Comparison of ENCODE assay signal across 17 cellular contexts in the genomic region with DNA sequence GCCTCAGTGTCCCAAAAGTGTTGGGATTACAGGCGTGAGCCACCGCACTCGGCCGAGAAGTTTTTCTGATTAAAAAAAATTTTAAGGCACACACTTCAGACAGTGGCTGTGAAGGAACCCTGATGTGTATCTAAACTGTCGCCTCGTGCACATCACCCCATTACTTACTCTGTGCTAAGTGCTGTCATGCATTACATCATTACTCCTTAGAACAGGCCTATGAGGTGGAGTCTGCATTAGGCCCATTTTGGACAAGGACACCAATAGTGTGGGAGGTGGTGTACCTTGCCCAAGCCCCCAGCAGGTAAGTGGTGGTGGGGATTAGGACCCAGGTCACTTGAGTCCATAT. TPM values are rescaled to one million over a fixed set of nuclear protein-coding genes. Genes with fewer than 3 reads are reported as not detected.
DNase-seq lines count a peak whose midpoint lies in the region; ATAC-seq and TF ChIP-seq lines count a peak whose summit lies in the region.
"Had no signal": no experiment of that assay in that cellular context is flagged by ENCODE, and none has a peak within 500 bp of the region (broad histone marks: within the 10 kb centered on the region; RNA-seq: fewer than 3 reads in every experiment).

No MANE protein-coding gene starts in this region.

- H3K9me3 ChIP-seq in CD4-positive, alpha-beta memory T cell (ENCODE audit: control insufficient read depth in 1 of 2, low read length in 2 of 2), result no peaks in the 10 kb centered on the region
- H3K9me3 ChIP-seq in mammary epithelial cell (replicated peaks; ENCODE audit: insufficient read depth, low read length), result no peaks in the 10 kb centered on the region
- H3K9me3 ChIP-seq: adrenal gland, BE2C, esophagus squamous epithelium had no signal

- peaks cover 34 to 71% (median 47%) of the 10 kb centered on the region in 4 donors for H3K4me1 Mint-ChIP-seq in CD4-positive, alpha-beta memory T cell
- H3K4me1 Mint-ChIP-seq in IgD-negative memory B cell (peaks cover 20 to 35% (median 26%) of the 10 kb centered on the region in 3 donors), nephron (peaks cover 21% of the 10 kb centered on the region)

- no peak for ATAC-seq in HG03442 (IDR thresholded peaks at IDR 0.05; ENCODE audit: unreplicated experiment)

- no peaks in the 10 kb centered on the region for H3K36me3 ChIP-seq in CD4-positive, alpha-beta memory T cell (ENCODE audit: insufficient read depth, low read length)
- H3K36me3 ChIP-seq in mammary epithelial cell (ENCODE audit: insufficient read depth, low read length), result no peaks in the 10 kb centered on the region
- H3K36me3 ChIP-seq: adrenal gland, BE2C, esophagus squamous epithelium had no signal

- H3K27me3 Mint-ChIP-seq in CD4-positive, alpha-beta memory T cell, result no peaks in the 10 kb centered on the region
- H3K27me3 Mint-ChIP-seq in IgD-negative memory B cell (no peaks in the 10 kb centered on the region), nephron (ENCODE audit: low read depth) (peaks cover 17% of the 10 kb centered on the region)
- H3K27me3 Mint-ChIP-seq: activated CD4-positive, alpha-beta T cell treated with anti-CD3 and anti-CD28 coated beads, Interleukin-2, amount 10 ng/mL, durations not matched to agents 7 days and 5 days had no signal

- CTCF ChIA-PET in CD4-positive, alpha-beta memory T cell (lab: Charles Lee; ENCODE audit: partially characterized antibody), result interaction anchor here (2.1 to 3.4 kb wide), 2 partner anchors 11 to 98 kb away, joined by 14 to 33 read pairs; a partner anchor contains a TSS
- CTCF ChIA-PET in mammary epithelial cell (lab: Charles Lee; ENCODE audit: low non-redundant PET), result no interaction called here

- in situ Hi-C loops in mammary epithelial cell (cut with MboI; ENCODE audit: low sequenced_read_pairs in 2 of 2), result no loop called here

- H3K27ac Mint-ChIP-seq in CD4-positive, alpha-beta memory T cell, result peak overlapping the region; percentile 19 to 97 (median 89)
- H3K27ac Mint-ChIP-seq in IgD-negative memory B cell (peak overlapping the region in 2 of 3 donors; percentile 76 to 99), nephron (no peak overlapping the region)

- peaks cover 0 to 5% of the 10 kb centered on the region in 2 donors for H3K36me3 Mint-ChIP-seq in CD4-positive, alpha-beta memory T cell
- H3K36me3 Mint-ChIP-seq in IgD-negative memory B cell (no peaks in the 10 kb centered on the region), nephron (ENCODE audit: low read depth) (no peaks in the 10 kb centered on the region)

- POLR2A ChIA-PET in CD4-positive, alpha-beta memory T cell (lab: Charles Lee; ENCODE audit: partially characterized antibody), result interaction anchor here (20.1 kb wide), 1 partner anchor 15 kb away, joined by 533 read pairs; a partner anchor contains a TSS

- no peak overlapping the region for H3K4me3 ChIP-seq in CD4-positive, alpha-beta memory T cell (ENCODE audit: low read length in 2 of 2)
- no peak overlapping the region for H3K4me3 ChIP-seq in mammary epithelial cell (replicated peaks in 1 of 3; ENCODE audit: insufficient read depth in 1 of 3, low read depth in 2 of 3, low read length in 3 of 3)
- H3K4me3 ChIP-seq: adrenal gland, esophagus squamous epithelium, skin epidermis had no signal

- H3K4me3 Mint-ChIP-seq in CD4-positive, alpha-beta memory T cell, result peak overlapping the region in 6 of 8 donors; percentile 4 to 93 (median 27)
- H3K4me3 Mint-ChIP-seq in IgD-negative memory B cell, result peak overlapping the region in 1 of 4 donors; percentile 99
- peak overlapping the region; percentile 76 to 93 (median 83) for H3K4me3 Mint-ChIP-seq in nephron

- dilution Hi-C loops in mammary epithelial cell (cut with HindIII; ENCODE audit: low sequenced_read_pairs), result no loop called here

- no peaks in the 10 kb centered on the region for H3K79me2 ChIP-seq in mammary epithelial cell (ENCODE audit: insufficient read depth, low read length)

- H3K9ac ChIP-seq in mammary epithelial cell (ENCODE audit: insufficient read depth, low read length), result no peak overlapping the region

- 100% methylated on average over 6 of the region's 6 CpGs for WGBS in mammary epithelial cell (ENCODE audit: low coverage, missing lambda C conversion rate)

- peaks cover 51% of the 10 kb centered on the region for H3K4me1 ChIP-seq in CD4-positive, alpha-beta memory T cell (ENCODE audit: insufficient read depth, low read length)
- H3K4me1 ChIP-seq in mammary epithelial cell (ENCODE audit: insufficient read depth, low read length), result peaks cover 48% of the 10 kb centered on the region

- no peaks in the 10 kb centered on the region for H3K27me3 ChIP-seq in CD4-positive, alpha-beta memory T cell (ENCODE audit: insufficient read depth, low read length)
- no peaks in the 10 kb centered on the region for H3K27me3 ChIP-seq in mammary epithelial cell (ENCODE audit: insufficient read depth, low read length)
- H3K27me3 ChIP-seq: adrenal gland, BE2C, esophagus squamous epithelium had no signal

- H4K20me1 ChIP-seq in mammary epithelial cell (ENCODE audit: insufficient read depth, low read length), result no peaks in the 10 kb centered on the region

- intact Hi-C loops in CD4-positive, alpha-beta memory T cell (cut with micrococcal nuclease), result no loop called here
- intact Hi-C loops in mammary epithelial cell (cut with micrococcal nuclease) (no loop called here), posterior cingulate gyrus (cut with DNase I) (no loop called here)

- H2AFZ ChIP-seq in mammary epithelial cell (ENCODE audit: low read depth, low read length), result peak overlapping the region; percentile 35

- TF ChIP-seq CTCF in mammary epithelial cell (conservative IDR thresholded peaks at IDR 0.05 in 1 of 2, IDR thresholded peaks at IDR 0.05 in 1 of 2; ENCODE audit: extremely low read depth in 1 of 2, insufficient read depth in 1 of 2, low read depth in 1 of 2, low read length in 2 of 2) (no peak), nephron (IDR thresholded peaks at IDR 0.05; ENCODE audit: unreplicated experiment in 3 of 3) (no peak)

- no TSS peak for BruUV-seq in mammary epithelial cell (replicated peaks; lab: Mats Ljungman, UMichigan)

- DNase-seq in CD4-positive, alpha-beta memory T cell, result no peak
- no peak for DNase-seq in mammary epithelial cell
- no peak for DNase-seq in NCI-H1092 (lab: John Stamatoyannopoulos, UW)
- no peak for DNase-seq in posterior cingulate gyrus
- DNase-seq: activated CD4-positive, alpha-beta T cell treated with anti-CD3 and anti-CD28 coated beads, Interleukin-2, amount 10 ng/mL, durations not matched to agents 7 days and 5 days; activated T-cell treated with anti-CD3 and anti-CD28 coated beads, Interleukin-2, amount 50 U/mL, for 48 hours; adrenal gland; BE2C; esophagus squamous epithelium; NCI-H146; stimulated activated CD4-positive, alpha-beta T cell treated with anti-CD3 and anti-CD28 coated beads, Interleukin-4, amount 100 ng/mL, for 4 hours had no signal

- no peaks in the 10 kb centered on the region for H3K9me3 Mint-ChIP-seq in CD4-positive, alpha-beta memory T cell
- H3K9me3 Mint-ChIP-seq in IgD-negative memory B cell (no peaks in the 10 kb centered on the region), nephron (no peaks in the 10 kb centered on the region)
- H3K9me3 Mint-ChIP-seq: activated CD4-positive, alpha-beta T cell treated with anti-CD3 and anti-CD28 coated beads, Interleukin-2, amount 10 ng/mL, durations not matched to agents 7 days and 5 days had no signal

- H3K27ac ChIP-seq in CD4-positive, alpha-beta memory T cell (ENCODE audit: low read depth, low read length), result peak overlapping the region; percentile 19
- H3K27ac ChIP-seq in mammary epithelial cell (ENCODE audit: insufficient read depth, low read depth, low read length), result peak overlapping the region; percentile 53
- H3K27ac ChIP-seq: adrenal gland had no signal

- peak overlapping the region; percentile 52 for H3K4me2 ChIP-seq in mammary epithelial cell (ENCODE audit: insufficient read depth, low read depth, low read length)

RNA-seq across cellular contexts. Expression of a gene that starts 3.8 kb away (rescaled TPM):
- 1 to 10 TPM; 2.9 TPM for total RNA-seq in CD4-positive, alpha-beta memory T cell
- not detected for polyA plus RNA-seq in CD4-positive, alpha-beta memory T cell
- polyA plus RNA-seq in IgD-negative memory B cell (not detected), mammary epithelial cell (0.01 TPM)
- under 1 TPM; under 0.01 to 0.21 TPM for total RNA-seq in mammary epithelial cell
- not detected for polyA minus RNA-seq in mammary epithelial cell
- total RNA-seq: glomerular endothelial cell, myocyte had no signal

RNA-seq across cellular contexts. Expression of a gene that starts 8.2 kb away (rescaled TPM):
- total RNA-seq in CD4-positive, alpha-beta memory T cell, result 100 to 1,000 TPM; 247 to 262 TPM
- 1 to 10 TPM; 1.1 to 7.1 TPM for polyA plus RNA-seq in CD4-positive, alpha-beta memory T cell
- 6.0 TPM for polyA plus RNA-seq in IgD-negative memory B cell
- 10 to 100 TPM in 1 of 2 donors, 1 to 10 TPM in 1; 5.5 to 29.1 TPM for total RNA-seq in mammary epithelial cell
- polyA plus RNA-seq in mammary epithelial cell, result 7.9 TPM
- polyA minus RNA-seq in mammary epithelial cell, result 10.3 TPM

Comparison
In these comparisons a context has a peak if more than half of its experiments do, and no peak if none do; other contexts are left out.
1. H3K27ac Mint-ChIP-seq: peak in CD4-positive, alpha-beta memory T cell (7 of 7) and IgD-negative memory B cell (2 of 3); none in nephron (0 of 3).